ENCODE assay signal across 19 cellular contexts in genomic region chr3:132749786-132750185, GRCh38.
"Had no signal": no experiment of that assay in that cellular context is flagged by ENCODE, and none has a peak within 500 bp of the region (broad histone marks: within the 10 kb centered on the region; RNA-seq: fewer than 3 reads in every experiment).

No MANE protein-coding gene starts in this region.

- H3K27me3 ChIP-seq: left lung, neural progenitor cell, thyroid gland, upper lobe of right lung had no signal

- DNase-seq: activated CD4-positive, alpha-beta memory T cell treated with anti-CD3 and anti-CD28 coated beads, Interleukin-2, amount 10 ng/mL, durations not matched to agents 7 days and 5 days; activated CD4-positive, alpha-beta T cell treated with anti-CD3 and anti-CD28 coated beads, Interleukin-2, amount 10 ng/mL, durations not matched to agents 24 days and 14 days; activated gamma-delta T cell treated with Interleukin-2 at 50 U/mL for 16 hours; effector CD8-positive, alpha-beta T cell; erythroblast; kidney glomerular epithelial cell; left lung; naive thymus-derived CD8-positive, alpha-beta T cell; retina; stimulated activated CD4-positive, alpha-beta T cell treated with anti-CD3 and anti-CD28 coated beads, Interleukin-4, amount 100 ng/mL, for 24 hours; stimulated activated naive CD8-positive, alpha-beta T cell treated with anti-CD3 and anti-CD28 coated beads, Interleukin-15, Interleukin-2, amounts not matched to agents 100 U/mL and 50 U/mL, for 24 hours; substantia nigra; SW 1271; T-helper 2 cell; thyroid gland; upper lobe of right lung had no signal

- H3K4me1 ChIP-seq: left lung, neural progenitor cell, thyroid gland, upper lobe of right lung had no signal

- H3K9me3 ChIP-seq: left lung, thyroid gland, upper lobe of right lung had no signal

- H3K27ac ChIP-seq: left lung, neural progenitor cell, SK-N-MC, thyroid gland, upper lobe of right lung, VCaP had no signal

- H3K4me3 ChIP-seq: left lung, neural progenitor cell, SK-N-MC, thyroid gland, upper lobe of right lung had no signal

- H3K36me3 ChIP-seq: left lung, neural progenitor cell, thyroid gland, upper lobe of right lung had no signal
